In genomic region chr3:126340081-126340511, GRCh38 we compare ENCODE assay signal across 18 cellular contexts. TPM values are rescaled to one million over a fixed set of nuclear protein-coding genes. Genes with fewer than 3 reads are reported as not detected.
DNase-seq lines count a peak whose midpoint lies in the region; ATAC-seq, FAIRE-seq and TF ChIP-seq lines count a peak whose summit lies in the region.
"Had no signal": no experiment of that assay in that cellular context is flagged by ENCODE, and none has a peak within 500 bp of the region (broad histone marks: within the 10 kb centered on the region; RNA-seq: fewer than 3 reads in every experiment).

No MANE protein-coding gene starts in this region.

- H3K36me3 ChIP-seq in body of pancreas (replicated peaks in 1 of 2; ENCODE audit: insufficient read depth in 1 of 2, low read depth in 2 of 2): no peaks in the 10 kb centered on the region

- FAIRE-seq in frontal cortex (lab: Jason Lieb, UNC): no peak
- FAIRE-seq: astrocyte, D721Med had no signal

- H3K4me3 ChIP-seq in body of pancreas: no peak overlapping the region
- H3K4me3 ChIP-seq: SK-N-MC had no signal

- TF ChIP-seq CTCF in Calu3 (IDR thresholded peaks at IDR 0.05; ENCODE audit: unreplicated experiment) (no peak), body of pancreas (IDR thresholded peaks at IDR 0.05) (no peak)

- H3K27me3 Mint-ChIP-seq in Calu3 (ENCODE audit: unreplicated experiment): peaks cover 49% of the 10 kb centered on the region

- WGBS in body of pancreas, 2 donors: 45 to 53% methylated on average over 4 of the region's 4 CpGs

- no peak overlapping the region for H3K4me3 Mint-ChIP-seq in Calu3 (ENCODE audit: low read depth, unreplicated experiment)
- H3K4me3 Mint-ChIP-seq: activated B cell treated with CpG ODN at 0.5 μM for 24 hours, nephron, type B pancreatic cell had no signal

- TF ChIP-seq POLR2A in body of pancreas (IDR thresholded peaks at IDR 0.05): no peak

- peak overlapping the region in 1 of 4 donors; percentile 24 for H3K27ac ChIP-seq in body of pancreas
- H3K27ac ChIP-seq: SK-N-MC had no signal

- peaks cover 21% of the 10 kb centered on the region for H3K4me1 ChIP-seq in body of pancreas

- H3K27me3 ChIP-seq in body of pancreas: no peaks in the 10 kb centered on the region

- H3K27ac Mint-ChIP-seq in Calu3 (ENCODE audit: unreplicated experiment): no peak overlapping the region
- H3K27ac Mint-ChIP-seq: activated B cell treated with CpG ODN at 0.5 μM for 24 hours, nephron, type B pancreatic cell had no signal

- CTCF ChIA-PET in Calu3 (lab: Charles Lee): no interaction called here

- no peaks in the 10 kb centered on the region for H3K9me3 Mint-ChIP-seq in Calu3 (ENCODE audit: low read depth, unreplicated experiment)
- H3K9me3 Mint-ChIP-seq: activated B cell treated with CpG ODN at 0.5 μM for 24 hours, nephron, type B pancreatic cell had no signal

- no TSS peak for BruUV-seq in Calu3 (replicated peaks; lab: Mats Ljungman, UMichigan)

- intact Hi-C loops in Calu3 (cut with micrococcal nuclease; ENCODE audit: unreplicated experiment): no loop called here
- intact Hi-C loops in body of pancreas (cut with DNase I): no loop called here
- intact Hi-C loops in left cardiac atrium (cut with DNase I): loop anchor here in 1 of 2 donors (10.0 kb wide), 1 partner anchor 45 kb away; no protein-coding TSS in a partner anchor
- intact Hi-C loops in sciatic nerve (cut with DNase I): no loop called here

- H3K9me3 ChIP-seq in body of pancreas: no peaks in the 10 kb centered on the region

- H3K36me3 Mint-ChIP-seq in Calu3 (ENCODE audit: insufficient read depth, unreplicated experiment): no peaks in the 10 kb centered on the region
- H3K36me3 Mint-ChIP-seq: type B pancreatic cell had no signal

- DNase-seq in Calu3 (peak; percentile 0), body of pancreas (peak in 3 of 4 donors; percentile 36 to 67 (median 43)), left cardiac atrium (no peak), sciatic nerve (ENCODE audit: low spot score) (peak; percentile 58), NCI-H146 treated with DMSO at 0.1 percent for 48 hours (lab: John Stamatoyannopoulos, UW; ENCODE audit: unreplicated experiment) (no peak), GDM1 (lab: John Stamatoyannopoulos, UW) (no peak), frontal cortex (ENCODE audit: low spot score in 2 of 2) (no peak)
- DNase-seq: activated B cell treated with CpG ODN at 0.5 μM for 24 hours; activated T-cell treated with anti-CD3 and anti-CD28 coated beads for 4 hours; effector CD8-positive, alpha-beta T cell; MM.1S had no signal

- peak; percentile 39 for ATAC-seq in body of pancreas
- ATAC-seq in left cardiac atrium: peak; percentile 63 to 79
- peak; percentile 45 for ATAC-seq in sciatic nerve
- ATAC-seq in GM21526 (IDR thresholded peaks at IDR 0.05; ENCODE audit: low FRiP score, unreplicated experiment): no peak

- no peaks in the 10 kb centered on the region for H3K4me1 Mint-ChIP-seq in Calu3 (ENCODE audit: low read depth, unreplicated experiment)
- H3K4me1 Mint-ChIP-seq: activated B cell treated with CpG ODN at 0.5 μM for 24 hours, nephron had no signal

RNA-seq across cellular contexts. Expression of gene KLF15, which starts 17.1 kb away (rescaled TPM):
- 8.2 and 10.6 TPM in 2 replicates for total RNA-seq in Calu3 (2022)
- 10 to 100 TPM; 37.4 to 40.2 TPM for total RNA-seq in body of pancreas
- 10 to 100 TPM; 23.8 to 32.4 TPM for total RNA-seq in left cardiac atrium
- total RNA-seq in sciatic nerve: 22.7 TPM
- total RNA-seq in frontal cortex: 2.0 TPM

RNA-seq across cellular contexts. Expression of gene CFAP100, which starts 54.6 kb away (rescaled TPM):
- total RNA-seq in Calu3 (2022) (not detected in 2 replicates), body of pancreas (not detected), left cardiac atrium (not detected), sciatic nerve (1.5 TPM), frontal cortex (3.7 TPM)
- total RNA-seq: activated B cell treated with CpG ODN at 0.5 μM for 24 hours, astrocyte, lung microvascular endothelial cell had no signal

Comparison
In these comparisons a context has a peak if more than half of its experiments do, and no peak if none do; other contexts are left out.
1. DNase-seq: peak in Calu3 (single experiment), body of pancreas (3 of 4) and sciatic nerve (single experiment); none in left cardiac atrium (single experiment), NCI-H146 treated with DMSO at 0.1 percent for 48 hours (single experiment), GDM1 (single experiment) and frontal cortex (0 of 2).